ENCODE assay signal across 8 cellular contexts in genomic region chr22:50261615-50262459, GRCh38. TPM values are rescaled to one million over a fixed set of nuclear protein-coding genes. Genes with fewer than 3 reads are reported as not detected.
A peak's percentile ranks its signal among the peaks of the same experiment; 100 is the strongest.
DNase-seq lines count a peak whose midpoint lies in the region; ATAC-seq, FAIRE-seq and TF ChIP-seq lines count a peak whose summit lies in the region.

Gene MAPK12, minus strand, starts transcription at chr22:50261683. Its CDS starts 174 bp downstream, at chr22:50261509.

- H3K9me3 ChIP-seq in lung (ENCODE audit: control insufficient read depth in 2 of 2, insufficient read depth in 1 of 2, low read length in 1 of 2): no peaks in the 10 kb centered on the region

- peak; percentile 52 for FAIRE-seq in urothelium cell line (lab: Jason Lieb, UNC)

- H3K27me3 ChIP-seq in lung (ENCODE audit: control insufficient read depth, insufficient read depth): no peaks in the 10 kb centered on the region

- whole genome bisulfite sequencing in lung, 2 donors: 3 to 9% methylated on average over 13 to 61 of the region's 61 CpGs

- H3K4me3 ChIP-seq in GM12875 (ENCODE audit: low read depth, low read length) (peak within 1 kb of the TSS; percentile 77), lung (peak within 1 kb of the TSS; percentile 72)

- no peak for ATAC-seq in lung (ENCODE audit: insufficient read depth, low FRiP score)
- no peak for ATAC-seq in GM18519 (IDR thresholded peaks at IDR 0.05; ENCODE audit: low FRiP score, unreplicated experiment)

- in situ Hi-C loops in ACHN (cut with HindIII; ENCODE audit: low pct_ligation_motif_present, low pct_unique_long_range_greater_than_20kb, low sequenced_read_pairs): no loop called here

- H3K27ac ChIP-seq in cingulate gyrus (ENCODE audit: low read depth, low read length): peak within 1 kb of the TSS; percentile 32
- peak within 1 kb of the TSS; percentile 49 to 61 for H3K27ac ChIP-seq in lung (ENCODE audit: low read depth in 1 of 2, low read length in 1 of 2)

- H3K4me1 ChIP-seq in lung (ENCODE audit: control insufficient read depth in 2 of 2, insufficient read depth in 2 of 2, low read length in 2 of 2): peaks cover 2 to 11% of the 10 kb centered on the region in 2 donors

- peaks cover 0 to 5% of the 10 kb centered on the region in 2 donors for H3K36me3 ChIP-seq in lung (ENCODE audit: control insufficient read depth in 2 of 2, insufficient read depth in 2 of 2, low read length in 2 of 2)

- peak; percentile 43 for DNase-seq in ACHN
- peak; percentile 90 for DNase-seq in NCI-H69 (lab: John Stamatoyannopoulos, UW)
- no peak for DNase-seq in lung (ENCODE audit: low spot score)
- DNase-seq in urothelium cell line (ENCODE audit: low spot score): peak; percentile 83
- no peak for DNase-seq in SIG-M5 treated with dmso at 0.1 percent for 504 hours (lab: John Stamatoyannopoulos, UW; ENCODE audit: unreplicated experiment)

- TF ChIP-seq CTCF in GM12875 (IDR thresholded peaks at IDR 0.05; ENCODE audit: borderline replicate concordance, insufficient read depth, low read depth, low read length) (no peak), lung (IDR thresholded peaks at IDR 0.05; ENCODE audit: control extremely low read depth, extremely low read depth) (no peak)

RNA-seq across cellular contexts. Expression of gene MAPK12, which starts in this region (rescaled TPM):
- 10 to 100 TPM; 10.4 to 11.5 TPM for total RNA-seq in lung
- 10 to 100 TPM; 12.2 to 13.1 TPM for polyA plus RNA-seq in lung

Comparison
In these comparisons a context has a peak if more than half of its experiments do, and no peak if none do; other contexts are left out.
1. DNase-seq: peak in ACHN (single experiment), NCI-H69 (single experiment) and urothelium cell line (single experiment); none in lung (single experiment) and SIG-M5 treated with dmso at 0.1 percent for 504 hours (single experiment).